In genomic region chr20:4774209-4774608, GRCh38 we compare ENCODE assay signal across 36 cellular contexts. TPM values are rescaled to one million over a fixed set of nuclear protein-coding genes. Genes with fewer than 3 reads are reported as not detected.
DNase-seq lines count a peak whose midpoint lies in the region; ATAC-seq, FAIRE-seq and TF ChIP-seq lines count a peak whose summit lies in the region.
"Had no signal": no experiment of that assay in that cellular context is flagged by ENCODE, and none has a peak within 500 bp of the region (broad histone marks: within the 10 kb centered on the region; RNA-seq: fewer than 3 reads in every experiment).

No MANE protein-coding gene starts in this region.

- POLR2A ChIA-PET in A549 (lab: Yijun Ruan, JAX) (no interaction called here), IMR-90 (lab: Charles Lee; ENCODE audit: unreplicated experiment) (no interaction called here)

- no peak for TF ChIP-seq EP300 in A549 (IDR thresholded peaks at IDR 0.05)

- intact Hi-C loops in IMR-90 (cut with micrococcal nuclease): no loop called here

- CTCF ChIA-PET in A549 (lab: Yijun Ruan, JAX): interaction anchor here (1.8 kb wide), 1 partner anchor 9 kb away, joined by 4 read pairs; no protein-coding TSS in a partner anchor
- CTCF ChIA-PET in IMR-90 (lab: Yijun Ruan, JAX): no interaction called here

- no peak overlapping the region for H3K27ac Mint-ChIP-seq in activated T-cell treated with anti-CD3 and anti-CD28 coated beads, Interleukin-2, amount 50 U/mL, for 24 hours
- H3K27ac Mint-ChIP-seq: activated T-cell treated with anti-CD3 and anti-CD28 coated beads, Interleukin-2, amount 50 U/mL, for 72 hours; B cell; effector memory CD8-positive, alpha-beta T cell; H9; IgD-negative memory B cell; stimulated activated naive B cell treated with anti-CD40 and anti-IgM and Interleukin-4, amounts not matched to agents 10 μg/mL and 1 μg/mL and 100 μg/mL, for 72 hours; type B pancreatic cell had no signal

- H3K9me3 Mint-ChIP-seq in activated T-cell treated with anti-CD3 and anti-CD28 coated beads, Interleukin-2, amount 50 U/mL, for 24 hours: peaks cover 14% of the 10 kb centered on the region

- no peak overlapping the region for H3K4ac ChIP-seq in IMR-90 (ENCODE audit: low read depth, low read length)

- no peaks in the 10 kb centered on the region for H3K27me3 Mint-ChIP-seq in activated T-cell treated with anti-CD3 and anti-CD28 coated beads, Interleukin-2, amount 50 U/mL, for 24 hours
- H3K27me3 Mint-ChIP-seq: B cell; IgD-negative memory B cell; stimulated activated naive B cell treated with anti-CD40 and anti-IgM and Interleukin-4, amounts not matched to agents 10 μg/mL and 1 μg/mL and 100 μg/mL, for 72 hours had no signal

- no peak overlapping the region for H2BK5ac ChIP-seq in IMR-90 (ENCODE audit: low read depth, low read length, poor library complexity, severe bottlenecking)

- no peak overlapping the region for H2BK120ac ChIP-seq in IMR-90 (ENCODE audit: low read depth, low read length)

- no peak overlapping the region for H4K91ac ChIP-seq in IMR-90 (ENCODE audit: insufficient read depth, low read depth, low read length)

- no peaks in the 10 kb centered on the region for H3K36me3 ChIP-seq in IMR-90 (ENCODE audit: control insufficient read depth, insufficient read depth, low read length)
- H3K36me3 ChIP-seq: heart left ventricle had no signal

- H2AK9ac ChIP-seq in IMR-90 (replicated peaks; ENCODE audit: low read depth, low read length, poor library complexity): no peak overlapping the region

- H4K20me1 ChIP-seq in IMR-90 (ENCODE audit: insufficient read depth, low read length): no peaks in the 10 kb centered on the region

- no peak overlapping the region for H4K5ac ChIP-seq in IMR-90 (ENCODE audit: low read depth, low read length)

- no peak overlapping the region for H3K56ac ChIP-seq in IMR-90 (ENCODE audit: extremely low read depth, insufficient read depth, low read length)

- H2AFZ ChIP-seq in IMR-90 (replicated peaks; ENCODE audit: low read length, poor library complexity): no peak overlapping the region

- BruUV-seq in IMR-90 (replicated peaks; lab: Mats Ljungman, UMichigan): no TSS peak

- ATAC-seq in A549 (no peak), IMR-90 (ENCODE audit: low read depth) (no peak), GM18858 (IDR thresholded peaks at IDR 0.05; ENCODE audit: unreplicated experiment) (no peak), HG02759 (IDR thresholded peaks at IDR 0.05; ENCODE audit: unreplicated experiment) (no peak)
- ATAC-seq: activated T-cell treated with anti-CD3 and anti-CD28 coated beads, Interleukin-2, amount 50 U/mL, for 72 hours; effector memory CD8-positive, alpha-beta T cell; naive thymus-derived CD8-positive, alpha-beta T cell had no signal

- H3K4me3 Mint-ChIP-seq in activated T-cell treated with anti-CD3 and anti-CD28 coated beads, Interleukin-2, amount 50 U/mL, for 24 hours: no peak overlapping the region
- H3K4me3 Mint-ChIP-seq: activated T-cell treated with anti-CD3 and anti-CD28 coated beads, Interleukin-2, amount 50 U/mL, for 72 hours; B cell; effector memory CD8-positive, alpha-beta T cell; H9; IgD-negative memory B cell; naive thymus-derived CD8-positive, alpha-beta T cell; stimulated activated naive B cell treated with anti-CD40 and anti-IgM and Interleukin-4, amounts not matched to agents 10 μg/mL and 1 μg/mL and 100 μg/mL, for 72 hours; type B pancreatic cell had no signal

- in situ Hi-C loops in IMR-90 (cut with MboI; ENCODE audit: low sequenced_read_pairs): no loop called here

- H3K27ac ChIP-seq in A549 (no peak overlapping the region), IMR-90 (ENCODE audit: insufficient read depth, low read length) (no peak overlapping the region)
- H3K27ac ChIP-seq: psoas muscle had no signal

- no peak for DNase-seq in A549 (ENCODE audit: low read depth in 1 of 2, low spot score in 1 of 2)
- no peak for DNase-seq in IMR-90
- DNase-seq in medulla oblongata (ENCODE audit: extremely low spot score): peak; percentile 29
- DNase-seq in putamen (ENCODE audit: low spot score): no peak
- DNase-seq in activated T-cell treated with anti-CD3 and anti-CD28 coated beads, Interleukin-2, amount 50 U/mL, for 24 hours: no peak
- DNase-seq: activated CD4-positive, alpha-beta T cell treated with anti-CD3 and anti-CD28 coated beads, Interleukin-2, amount 50 U/mL, for 4 hours; activated naive CD4-positive, alpha-beta T cell; activated T-cell treated with anti-CD3 and anti-CD28 coated beads, Interleukin-2, amount 50 U/mL, for 72 hours; caudate nucleus; DMS 273 treated with DMSO at 0.1 percent for 48 hours; effector memory CD8-positive, alpha-beta T cell; EL; H9; heart left ventricle; midbrain; naive thymus-derived CD8-positive, alpha-beta T cell; NCI-H1105; NCI-H187; NCI-H2171; psoas muscle; SK-N-SH; stimulated activated naive B cell treated with anti-CD40 and anti-IgM and Interleukin-4, amounts not matched to agents 10 μg/mL and 1 μg/mL and 100 μg/mL, for 72 hours; substantia nigra had no signal

- H3K9ac ChIP-seq in IMR-90 (ENCODE audit: low read depth, low read length): no peak overlapping the region
- H3K9ac ChIP-seq: SK-N-SH had no signal

- H2BK15ac ChIP-seq in IMR-90 (ENCODE audit: low read depth, low read length): no peak overlapping the region

- no peak overlapping the region for H3K14ac ChIP-seq in IMR-90 (replicated peaks; ENCODE audit: low read depth, low read length)

- no peaks in the 10 kb centered on the region for H3K79me1 ChIP-seq in IMR-90 (ENCODE audit: low read depth in 1 of 2, low read length in 2 of 2)

- TF ChIP-seq CTCF in A549 (IDR thresholded peaks at IDR 0.05) (no peak), IMR-90 (conservative IDR thresholded peaks at IDR 0.05; ENCODE audit: low read depth, low read length) (no peak), WI38 (IDR thresholded peaks at IDR 0.05; ENCODE audit: low read depth, low read length) (no peak)

- no peaks in the 10 kb centered on the region for H3K9me1 ChIP-seq in IMR-90 (ENCODE audit: insufficient read depth, low read length)

- TF ChIP-seq POLR2A in A549 (IDR thresholded peaks at IDR 0.05; ENCODE audit: low read length) (no peak), IMR-90 (IDR thresholded peaks at IDR 0.05; ENCODE audit: low read depth, low read length) (no peak)

- H3K4me1 ChIP-seq in A549 (no peaks in the 10 kb centered on the region), IMR-90 (ENCODE audit: control insufficient read depth, insufficient read depth, low read length) (no peaks in the 10 kb centered on the region)
- H3K4me1 ChIP-seq: psoas muscle had no signal

- no peaks in the 10 kb centered on the region for H3K4me1 Mint-ChIP-seq in activated T-cell treated with anti-CD3 and anti-CD28 coated beads, Interleukin-2, amount 50 U/mL, for 24 hours (ENCODE audit: low read depth)
- H3K4me1 Mint-ChIP-seq: H9; naive thymus-derived CD8-positive, alpha-beta T cell had no signal

- no peak for TF ChIP-seq RAD21 in A549 (conservative IDR thresholded peaks at IDR 0.05 in 1 of 2, IDR thresholded peaks at IDR 0.05 in 1 of 2)
- no peak for TF ChIP-seq RAD21 in IMR-90 (IDR thresholded peaks at IDR 0.05; ENCODE audit: low read length)

- H3K9me3 ChIP-seq in A549 (peaks cover 22% of the 10 kb centered on the region), IMR-90 (ENCODE audit: control insufficient read depth, insufficient read depth, low read length) (peaks cover 10% of the 10 kb centered on the region)
- H3K9me3 ChIP-seq: SK-N-SH had no signal

- H3K4me2 ChIP-seq in A549: no peak overlapping the region
- no peak overlapping the region for H3K4me2 ChIP-seq in IMR-90 (ENCODE audit: low read depth, low read length)
- H3K4me2 ChIP-seq: SK-N-SH had no signal

- no peaks in the 10 kb centered on the region for H3K36me3 Mint-ChIP-seq in activated T-cell treated with anti-CD3 and anti-CD28 coated beads, Interleukin-2, amount 50 U/mL, for 24 hours (ENCODE audit: low read depth)
- H3K36me3 Mint-ChIP-seq: IgD-negative memory B cell, type B pancreatic cell had no signal

- H3K18ac ChIP-seq in IMR-90 (ENCODE audit: low read depth, low read length): no peak overlapping the region

- H2AK5ac ChIP-seq in IMR-90 (ENCODE audit: low read depth, low read length): no peak overlapping the region

- WGBS in A549 (ENCODE audit: missing lambda C conversion rate): 89% methylated on average over 4 of the region's 4 CpGs
- WGBS in IMR-90 (ENCODE audit: extremely low coverage in 2 of 2, insufficient read length in 1 of 2), 2 experiments: no CpG with 5 or more reads among the region's 4 CpGs

- peak; percentile 39 for FAIRE-seq in A549 (lab: Jason Lieb, UNC)
- FAIRE-seq: keratinocyte had no signal

- H3K4me3 ChIP-seq in A549 (no peak overlapping the region), IMR-90 (ENCODE audit: insufficient read depth, low read depth, low read length) (no peak overlapping the region), WI38 (ENCODE audit: low read depth, low read length) (peak overlapping the region; percentile 21; the same call in 1 of the 2 replicates)
- H3K4me3 ChIP-seq: coronary artery, heart left ventricle, psoas muscle had no signal

- no peak overlapping the region for H4K8ac ChIP-seq in IMR-90 (ENCODE audit: low read depth in 2 of 2, low read length in 2 of 2)

- no peaks in the 10 kb centered on the region; the same call in 1 of the 2 replicates for H3K27me3 ChIP-seq in IMR-90 (ENCODE audit: control insufficient read depth, insufficient read depth, low read length)
- H3K27me3 ChIP-seq: heart left ventricle had no signal

- dilution Hi-C loops in IMR-90 (cut with HindIII; ENCODE audit: low sequenced_read_pairs, unreplicated experiment): no loop called here

- no peak overlapping the region for H3K23ac ChIP-seq in IMR-90 (ENCODE audit: low read depth, low read length)

- no peak overlapping the region for H2BK20ac ChIP-seq in IMR-90 (ENCODE audit: low read depth, low read length)

RNA-seq across cellular contexts. Expression of gene RASSF2, which starts 49.2 kb away (rescaled TPM):
- polyA plus RNA-seq in A549 (2011; rRNA removed): 18.8 and 21.4 TPM in 2 replicates
- polyA plus RNA-seq in A549 (2012; cell fraction: cytosol; rRNA removed): 8.0 and 10.2 TPM in 2 replicates
- polyA plus RNA-seq in A549 (2012; cell fraction: nucleus; rRNA removed): 5.4 and 7.4 TPM in 2 replicates
- 12.2 to 12.9 TPM (median 12.5 TPM) in 3 replicates for polyA plus RNA-seq in A549 (2017; fragmentation: RNase III; extraction: RNeasy Plus Mini Kit Qiagen cat#74134 plus additional on column Dnase treatment)
- polyA minus RNA-seq in A549 (2011; rRNA and poly(A)+ RNA removed): 15.9 and 17.4 TPM in 2 replicates
- 4.2 and 4.5 TPM in 2 replicates for total RNA-seq in IMR-90 (2012; rRNA removed)
- polyA plus RNA-seq in IMR-90 (2012; rRNA removed): 1.5 and 2.0 TPM in 2 replicates
- 0.73 and 1.1 TPM in 2 replicates for polyA plus RNA-seq in IMR-90 (2012; cell fraction: cytosol; rRNA removed)
- 0.39 and 1.7 TPM in 2 replicates for polyA plus RNA-seq in IMR-90 (2012; cell fraction: nucleus; rRNA removed; ENCODE audit: low replicate concordance)

RNA-seq across cellular contexts. Expression of gene PRND, which starts 52.5 kb away (rescaled TPM):
- polyA plus RNA-seq in A549 (2011; rRNA removed) (not detected in 2 replicates), A549 (2017; fragmentation: RNase III; extraction: RNeasy Plus Mini Kit Qiagen cat#74134 plus additional on column Dnase treatment) (not detected in 3 replicates), IMR-90 (2012; rRNA removed) (not detected in 2 replicates)
- polyA plus RNA-seq in A549 (2012; cell fraction: cytosol; rRNA removed): not detected in 2 replicates
- polyA plus RNA-seq in A549 (2012; cell fraction: nucleus; rRNA removed): not detected in 2 replicates
- not detected in 2 replicates for polyA minus RNA-seq in A549 (2011; rRNA and poly(A)+ RNA removed)
- not detected in 2 replicates for total RNA-seq in IMR-90 (2012; rRNA removed)
- polyA plus RNA-seq in IMR-90 (2012; cell fraction: cytosol; rRNA removed): not detected in 2 replicates
- not detected in 2 replicates for polyA plus RNA-seq in IMR-90 (2012; cell fraction: nucleus; rRNA removed; ENCODE audit: low replicate concordance)
- total RNA-seq: activated T-cell treated with anti-CD3 and anti-CD28 coated beads, Interleukin-2, amount 50 U/mL, for 72 hours; B cell; epithelial cell of proximal tubule; fibroblast of villous mesenchyme; naive thymus-derived CD8-positive, alpha-beta T cell; NCI-H460; psoas muscle; T-helper 1 cell treated with Interleukin-12 subunit alpha and Interleukin-12 subunit beta and Interleukin-4 antibody, amounts not matched to agents 30 ng/mL and 1 ng/mL, for 36 hours had no signal
- polyA plus RNA-seq: heart left ventricle; keratinocyte; liver; naive thymus-derived CD8-positive, alpha-beta T cell; psoas muscle; SK-N-SH had no signal
